8 cellular contexts compared by ENCODE assay signal in the genomic region with DNA sequence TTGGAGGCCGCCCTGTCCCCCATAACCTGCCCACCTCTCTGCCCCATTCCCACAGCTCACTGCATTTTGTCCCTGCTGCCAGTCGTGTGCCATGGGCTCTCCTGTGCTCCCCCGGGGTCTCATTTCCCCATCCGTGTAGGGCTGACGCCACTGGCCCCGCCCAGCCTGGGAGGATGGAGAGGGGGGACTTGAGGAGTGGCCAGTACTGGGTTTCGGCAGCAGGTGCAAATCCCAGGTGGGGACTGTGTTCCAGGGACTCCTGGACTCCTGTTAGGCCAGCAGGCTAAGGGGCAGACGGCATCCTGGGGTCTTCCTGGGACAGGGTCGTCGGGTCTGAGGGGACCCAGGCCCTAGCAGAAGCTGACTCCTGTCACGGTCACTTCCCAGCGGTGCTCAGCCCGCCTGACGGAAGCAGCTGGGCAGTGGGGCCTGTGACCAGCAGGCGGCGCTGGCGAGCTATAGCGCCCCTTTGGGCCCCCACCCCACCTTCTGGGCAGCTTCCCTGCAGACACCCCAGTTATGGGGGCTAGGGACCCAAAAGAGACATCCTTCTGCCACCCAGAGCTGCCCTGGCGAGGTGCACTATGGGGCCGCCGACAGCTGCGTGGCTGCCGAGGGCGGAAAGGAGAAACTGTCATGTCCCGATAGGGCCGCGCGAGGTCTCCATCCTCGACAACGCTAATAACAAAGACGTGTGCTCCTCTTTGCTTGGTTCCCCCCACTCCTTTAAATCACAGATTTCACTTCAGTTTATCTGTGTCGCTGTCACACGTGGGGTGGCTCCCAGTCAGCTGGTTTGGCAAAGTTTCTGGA. TPM values are rescaled to one million over a fixed set of nuclear protein-coding genes. Genes with fewer than 3 reads are reported as not detected.
A peak's percentile ranks its signal among the peaks of the same experiment; 100 is the strongest.
DNase-seq lines count a peak whose midpoint lies in the region; ATAC-seq and TF ChIP-seq lines count a peak whose summit lies in the region.

No MANE protein-coding gene starts in this region.

- peaks cover 13% of the 10 kb centered on the region for H3K27me3 Mint-ChIP-seq in CD4-positive, CD25-positive, alpha-beta regulatory T cell
- peaks cover 2% of the 10 kb centered on the region for H3K27me3 Mint-ChIP-seq in osteocyte (ENCODE audit: unreplicated experiment)

- DNase-seq in CD4-positive, CD25-positive, alpha-beta regulatory T cell = peak; percentile 30 to 55 (median 52)
- DNase-seq in RWPE1 (ENCODE audit: low spot score) = peak; percentile 50
- DNase-seq in activated gamma-delta T cell treated with anti-CD3 and anti-CD28 coated beads, Interleukin-2, amount 50 U/mL, for 16 hours (ENCODE audit: low read depth) = peak; percentile 28
- peak; percentile 41 for DNase-seq in glomerular visceral epithelial cell (ENCODE audit: extremely low spot score)
- DNase-seq in osteocyte (ENCODE audit: extremely low spot score, unreplicated experiment) = no peak
- peak in 1 of 2 donors; percentile 43 for DNase-seq in tibial artery
- DNase-seq in NCI-H2171 treated with DMSO at 0.1 percent for 48 hours (lab: John Stamatoyannopoulos, UW) = no peak

- peaks cover 5% of the 10 kb centered on the region for H3K36me3 Mint-ChIP-seq in CD4-positive, CD25-positive, alpha-beta regulatory T cell
- peaks cover 8% of the 10 kb centered on the region for H3K36me3 Mint-ChIP-seq in osteocyte (ENCODE audit: unreplicated experiment)

- POLR2A ChIA-PET in HEK293 (lab: Yijun Ruan, JAX) (no interaction called here), RWPE1 (lab: Yijun Ruan, JAX; ENCODE audit: low non-redundant PET) (no interaction called here)

- no peaks in the 10 kb centered on the region for H3K9me3 Mint-ChIP-seq in CD4-positive, CD25-positive, alpha-beta regulatory T cell
- H3K9me3 Mint-ChIP-seq in osteocyte (ENCODE audit: unreplicated experiment) = no peaks in the 10 kb centered on the region

- CTCF ChIA-PET in HEK293 (lab: Yijun Ruan, JAX) = interaction anchor here (0.5 to 4.3 kb wide), 58 partner anchors 9 to 1002 kb away, joined by 3 to 95 read pairs (median 4); no protein-coding TSS in a partner anchor
- CTCF ChIA-PET in RWPE1 (lab: Yijun Ruan, JAX) = interaction anchor here (0.5 to 2.6 kb wide), 41 partner anchors 8 to 887 kb away, joined by 3 to 33 read pairs (median 3); partner anchors contain the start of gene AQP11

- no peaks in the 10 kb centered on the region for H3K9me3 ChIP-seq in CD4-positive, CD25-positive, alpha-beta regulatory T cell (ENCODE audit: control insufficient read depth in 2 of 2, low read length in 2 of 2)
- H3K9me3 ChIP-seq in HEK293 (ENCODE audit: control insufficient read depth, insufficient read depth, low read depth, low read length) (no peaks in the 10 kb centered on the region), tibial artery (no peaks in the 10 kb centered on the region)

- H3K4me1 ChIP-seq in CD4-positive, CD25-positive, alpha-beta regulatory T cell (ENCODE audit: control insufficient read depth, insufficient read depth, low read length, poor library complexity, severe bottlenecking) = peaks cover 11% of the 10 kb centered on the region
- H3K4me1 ChIP-seq in HEK293 (ENCODE audit: control insufficient read depth, insufficient read depth, low read length) (no peaks in the 10 kb centered on the region; the same call in 1 of the 2 replicates), tibial artery (peaks cover 0 to 42% (median 36%) of the 10 kb centered on the region in 4 donors)

- peaks cover 0 to 12% (median 0%) of the 10 kb centered on the region in 4 donors for H3K4me1 Mint-ChIP-seq in CD4-positive, CD25-positive, alpha-beta regulatory T cell
- peaks cover 10% of the 10 kb centered on the region for H3K4me1 Mint-ChIP-seq in osteocyte (ENCODE audit: unreplicated experiment)

- H3K27ac ChIP-seq in CD4-positive, CD25-positive, alpha-beta regulatory T cell (ENCODE audit: insufficient read depth, low read length, poor library complexity, severe bottlenecking) = no peak overlapping the region
- H3K27ac ChIP-seq in HEK293 (ENCODE audit: extremely low read depth, low read depth, low read length) = no peak overlapping the region
- H3K27ac ChIP-seq in RWPE1 = no peak overlapping the region
- H3K27ac ChIP-seq in tibial artery = peak overlapping the region in 1 of 2 donors; percentile 5

- ATAC-seq in CD4-positive, CD25-positive, alpha-beta regulatory T cell (ENCODE audit: low read depth in 2 of 2) = peak; percentile 55 to 66

- intact Hi-C loops in tibial artery (cut with DNase I; ENCODE audit: low total_unique reads) = loop anchor here (2.0 to 5.0 kb wide), 2 partner anchors 62 to 420 kb away; no protein-coding TSS in a partner anchor

- peak overlapping the region; percentile 63 to 77 (median 71) for H3K4me3 Mint-ChIP-seq in CD4-positive, CD25-positive, alpha-beta regulatory T cell
- H3K4me3 Mint-ChIP-seq in osteocyte (ENCODE audit: unreplicated experiment) = peak overlapping the region; percentile 61

- H3K36me3 ChIP-seq in CD4-positive, CD25-positive, alpha-beta regulatory T cell (ENCODE audit: control insufficient read depth, insufficient read depth, low read length) = no peaks in the 10 kb centered on the region
- no peaks in the 10 kb centered on the region for H3K36me3 ChIP-seq in HEK293 (ENCODE audit: control insufficient read depth in 2 of 2, insufficient read depth in 1 of 2, low read length in 2 of 2)
- H3K36me3 ChIP-seq in tibial artery = peaks cover 0 to 21% (median 15%) of the 10 kb centered on the region in 3 donors

- TF ChIP-seq CTCF in HEK293 (tag by site-specific recombination; IDR thresholded peaks at IDR 0.05) (peak; percentile 88), RWPE1 (conservative IDR thresholded peaks at IDR 0.05; ENCODE audit: low read depth) (peak; percentile 97), osteocyte (IDR thresholded peaks at IDR 0.05) (peak; percentile 100), tibial artery (IDR thresholded peaks at IDR 0.05) (peak; percentile 99)

- H3K4me3 ChIP-seq in CD4-positive, CD25-positive, alpha-beta regulatory T cell (ENCODE audit: low read depth, low read length) = peak overlapping the region; percentile 47
- H3K4me3 ChIP-seq in HEK293 (ENCODE audit: low read depth, low read length) (peak overlapping the region; percentile 44), tibial artery (peak overlapping the region; percentile 34 to 52)

- H3K27me3 ChIP-seq in CD4-positive, CD25-positive, alpha-beta regulatory T cell (ENCODE audit: control insufficient read depth, insufficient read depth, low read length) = no peaks in the 10 kb centered on the region
- H3K27me3 ChIP-seq in tibial artery = no peaks in the 10 kb centered on the region

- H3K27ac Mint-ChIP-seq in CD4-positive, CD25-positive, alpha-beta regulatory T cell = peak overlapping the region in 2 of 3 donors; percentile 69 to 73
- H3K27ac Mint-ChIP-seq in osteocyte (ENCODE audit: unreplicated experiment) = no peak overlapping the region

TF ChIP-seq in HEK293, 187 proteins besides CTCF, POLR2A, EP300 and RAD21 (continues in another document):
- TF ChIP-seq, protein P1, sequence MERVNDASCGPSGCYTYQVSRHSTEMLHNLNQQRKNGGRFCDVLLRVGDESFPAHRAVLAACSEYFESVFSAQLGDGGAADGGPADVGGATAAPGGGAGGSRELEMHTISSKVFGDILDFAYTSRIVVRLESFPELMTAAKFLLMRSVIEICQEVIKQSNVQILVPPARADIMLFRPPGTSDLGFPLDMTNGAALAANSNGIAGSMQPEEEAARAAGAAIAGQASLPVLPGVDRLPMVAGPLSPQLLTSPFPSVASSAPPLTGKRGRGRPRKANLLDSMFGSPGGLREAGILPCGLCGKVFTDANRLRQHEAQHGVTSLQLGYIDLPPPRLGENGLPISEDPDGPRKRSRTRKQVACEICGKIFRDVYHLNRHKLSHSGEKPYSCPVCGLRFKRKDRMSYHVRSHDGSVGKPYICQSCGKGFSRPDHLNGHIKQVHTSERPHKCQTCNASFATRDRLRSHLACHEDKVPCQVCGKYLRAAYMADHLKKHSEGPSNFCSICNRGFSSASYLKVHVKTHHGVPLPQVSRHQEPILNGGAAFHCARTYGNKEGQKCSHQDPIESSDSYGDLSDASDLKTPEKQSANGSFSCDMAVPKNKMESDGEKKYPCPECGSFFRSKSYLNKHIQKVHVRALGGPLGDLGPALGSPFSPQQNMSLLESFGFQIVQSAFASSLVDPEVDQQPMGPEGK (tag by site-specific recombination; IDR thresholded peaks at IDR 0.05) = peak; percentile 91
- TF ChIP-seq ZNF473 (tag by site-specific recombination; IDR thresholded peaks at IDR 0.05) = no peak
- no peak for TF ChIP-seq ZNF248 (tag by site-specific recombination; IDR thresholded peaks at IDR 0.05)
- no peak for TF ChIP-seq ZSCAN4 (tag by site-specific recombination; IDR thresholded peaks at IDR 0.05)
- TF ChIP-seq, protein P2, sequence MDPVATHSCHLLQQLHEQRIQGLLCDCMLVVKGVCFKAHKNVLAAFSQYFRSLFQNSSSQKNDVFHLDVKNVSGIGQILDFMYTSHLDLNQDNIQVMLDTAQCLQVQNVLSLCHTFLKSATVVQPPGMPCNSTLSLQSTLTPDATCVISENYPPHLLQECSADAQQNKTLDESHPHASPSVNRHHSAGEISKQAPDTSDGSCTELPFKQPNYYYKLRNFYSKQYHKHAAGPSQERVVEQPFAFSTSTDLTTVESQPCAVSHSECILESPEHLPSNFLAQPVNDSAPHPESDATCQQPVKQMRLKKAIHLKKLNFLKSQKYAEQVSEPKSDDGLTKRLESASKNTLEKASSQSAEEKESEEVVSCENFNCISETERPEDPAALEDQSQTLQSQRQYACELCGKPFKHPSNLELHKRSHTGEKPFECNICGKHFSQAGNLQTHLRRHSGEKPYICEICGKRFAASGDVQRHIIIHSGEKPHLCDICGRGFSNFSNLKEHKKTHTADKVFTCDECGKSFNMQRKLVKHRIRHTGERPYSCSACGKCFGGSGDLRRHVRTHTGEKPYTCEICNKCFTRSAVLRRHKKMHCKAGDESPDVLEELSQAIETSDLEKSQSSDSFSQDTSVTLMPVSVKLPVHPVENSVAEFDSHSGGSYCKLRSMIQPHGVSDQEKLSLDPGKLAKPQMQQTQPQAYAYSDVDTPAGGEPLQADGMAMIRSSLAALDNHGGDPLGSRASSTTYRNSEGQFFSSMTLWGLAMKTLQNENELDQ (tag by site-specific recombination; IDR thresholded peaks at IDR 0.05; ENCODE audit: low read depth) = no peak

RNA-seq across cellular contexts. Expression of gene MYO7A, which starts 1.0 kb away (rescaled TPM):
- 0.84 TPM for total RNA-seq in CD4-positive, CD25-positive, alpha-beta regulatory T cell
- polyA plus RNA-seq in CD4-positive, CD25-positive, alpha-beta regulatory T cell = under 1 TPM in 3 of 4 donors, not detected in 1; 0.12 to 0.22 (median 0.14) TPM
- total RNA-seq in osteocyte = 0.08 TPM in 1 of 2 replicates, not detected in the other

RNA-seq across cellular contexts. Expression of gene OMP, which starts 24.4 kb away (rescaled TPM):
- not detected for total RNA-seq in CD4-positive, CD25-positive, alpha-beta regulatory T cell
- polyA plus RNA-seq in CD4-positive, CD25-positive, alpha-beta regulatory T cell = not detected
- not detected in 2 replicates for total RNA-seq in osteocyte

Comparison
In these comparisons a context has a peak if more than half of its experiments do, and no peak if none do; other contexts are left out.
1. DNase-seq: peak in CD4-positive, CD25-positive, alpha-beta regulatory T cell (3 of 3), RWPE1 (single experiment), activated gamma-delta T cell treated with anti-CD3 and anti-CD28 coated beads, Interleukin-2, amount 50 U/mL, for 16 hours (single experiment) and glomerular visceral epithelial cell (single experiment); none in osteocyte (single experiment) and NCI-H2171 treated with DMSO at 0.1 percent for 48 hours (single experiment).
2. Peak in every context shown above with its lines, with median percentiles within 50 percentile points of each other: H3K4me3 ChIP-seq and CTCF ChIP-seq.